Comparison of ENCODE assay signal across 19 cellular contexts in genomic region chrX:39667191-39667590, GRCh38.
DNase-seq lines count a peak whose midpoint lies in the region; ATAC-seq and TF ChIP-seq lines count a peak whose summit lies in the region.
"Had no signal": no experiment of that assay in that cellular context is flagged by ENCODE, and none has a peak within 500 bp of the region (broad histone marks: within the 10 kb centered on the region; RNA-seq: fewer than 3 reads in every experiment).

No MANE protein-coding gene starts in this region.

- H3K4me3 ChIP-seq in SK-N-SH (ENCODE audit: low read depth in 2 of 2, low read length in 1 of 2) = no peak overlapping the region
- H3K4me3 ChIP-seq in fibroblast of the aortic adventitia (ENCODE audit: low read depth, low read length) = no peak overlapping the region
- no peak overlapping the region for H3K4me3 ChIP-seq in smooth muscle cell
- no peak overlapping the region for H3K4me3 ChIP-seq in GM23248
- H3K4me3 ChIP-seq: PC-9 had no signal

- no peaks in the 10 kb centered on the region for H3K9me3 ChIP-seq in SK-N-SH
- H3K9me3 ChIP-seq in smooth muscle cell (replicated peaks; ENCODE audit: low read depth) = no peaks in the 10 kb centered on the region
- H3K9me3 ChIP-seq in GM23248 (ENCODE audit: low read depth) = no peaks in the 10 kb centered on the region
- H3K9me3 ChIP-seq: BE2C had no signal

- no peak for DNase-seq in SK-N-SH
- peak; percentile 6 for DNase-seq in OCI-M1 (lab: John Stamatoyannopoulos, UW)
- DNase-seq in fibroblast of the aortic adventitia (ENCODE audit: low read depth) = peak; percentile 16
- no peak for DNase-seq in smooth muscle cell (lab: John Stamatoyannopoulos, UW; ENCODE audit: unreplicated experiment)
- no peak for DNase-seq in GM03348 (ENCODE audit: low spot score)
- no peak for DNase-seq in GM23248
- DNase-seq in NCI-H2196 (lab: John Stamatoyannopoulos, UW; ENCODE audit: unreplicated experiment) = no peak
- DNase-seq: CD4-positive, alpha-beta memory T cell; KG1; MV-4-11; NCI-H1417; NCI-H187 treated with DMSO at 0.1 percent for 48 hours; NCI-H226; NCI-H526; PC-9 had no signal

- 76% methylated on average over 2 of the region's 2 CpGs for WGBS in SK-N-SH (ENCODE audit: low lambda C conversion rate)
- WGBS in smooth muscle cell (ENCODE audit: low lambda C conversion rate) = 19% methylated on average over 2 of the region's 2 CpGs
- 26 to 63% methylated on average over 2 of the region's 2 CpGs for whole genome bisulfite sequencing in GM23248 (ENCODE audit: low coverage in 1 of 2, low lambda C conversion rate in 2 of 2, missing lambda C conversion rate in 2 of 2), 2 experiments

- H3F3A ChIP-seq in SK-N-SH (replicated peaks; ENCODE audit: insufficient read depth) = no peaks in the 10 kb centered on the region
- no peaks in the 10 kb centered on the region for H3F3A ChIP-seq in smooth muscle cell (ENCODE audit: low read depth)
- H3F3A ChIP-seq in GM23248 (ENCODE audit: insufficient read depth) = peaks cover 14% of the 10 kb centered on the region

- no peaks in the 10 kb centered on the region for H4K20me1 ChIP-seq in SK-N-SH (ENCODE audit: insufficient read depth)
- H4K20me1 ChIP-seq in smooth muscle cell (ENCODE audit: low read depth) = no peaks in the 10 kb centered on the region
- H4K20me1 ChIP-seq in GM23248 (ENCODE audit: insufficient read depth) = no peaks in the 10 kb centered on the region

- TF ChIP-seq EP300 in SK-N-SH (IDR thresholded peaks at IDR 0.05; ENCODE audit: borderline replicate concordance in 1 of 2, low read depth in 1 of 2, low read length in 1 of 2) = no peak

- in situ Hi-C loops in GM23248 (cut with MboI) = no loop called here

- H3K9ac ChIP-seq in SK-N-SH (no peak overlapping the region), smooth muscle cell (ENCODE audit: low read depth) (peak overlapping the region; percentile 50), GM23248 (no peak overlapping the region)

- TF ChIP-seq CTCF in SK-N-SH (IDR thresholded peaks at IDR 0.05) (no peak), fibroblast of the aortic adventitia (IDR thresholded peaks at IDR 0.05; ENCODE audit: insufficient read depth, low read length) (no peak), smooth muscle cell (IDR thresholded peaks at IDR 0.05; ENCODE audit: borderline replicate concordance, insufficient read depth, poor library complexity, severe bottlenecking) (no peak)

- H3K27me3 ChIP-seq in SK-N-SH (ENCODE audit: insufficient read depth) (no peaks in the 10 kb centered on the region), smooth muscle cell (ENCODE audit: low read depth) (no peaks in the 10 kb centered on the region), GM23248 (replicated peaks; ENCODE audit: insufficient read depth) (no peaks in the 10 kb centered on the region)
- H3K27me3 ChIP-seq: BE2C had no signal

- H3K4me1 ChIP-seq in SK-N-SH (ENCODE audit: control insufficient read depth in 1 of 2, insufficient read depth in 2 of 2, low read depth in 1 of 2, low read length in 1 of 2) (peaks cover 0 to 12% of the 10 kb centered on the region in 2 experiments; a peak in 1 of 4 replicates), smooth muscle cell (ENCODE audit: low read depth) (no peaks in the 10 kb centered on the region), GM23248 (ENCODE audit: insufficient read depth) (peaks cover 22% of the 10 kb centered on the region)

- no peaks in the 10 kb centered on the region for H3K9me2 ChIP-seq in SK-N-SH
- no peaks in the 10 kb centered on the region for H3K9me2 ChIP-seq in GM23248 (ENCODE audit: insufficient read depth)

- no peak for TF ChIP-seq RAD21 in SK-N-SH (IDR thresholded peaks at IDR 0.05; ENCODE audit: low read length)

- CTCF ChIA-PET in SK-N-SH (lab: Yijun Ruan, JAX) = no interaction called here

- H3K4me2 ChIP-seq in SK-N-SH (no peak overlapping the region), smooth muscle cell (peak overlapping the region; percentile 37), GM23248 (ENCODE audit: unreplicated experiment) (no peak overlapping the region)
- H3K4me2 ChIP-seq: PC-9 had no signal

- H3K79me2 ChIP-seq in SK-N-SH (ENCODE audit: insufficient read depth) = no peaks in the 10 kb centered on the region
- H3K79me2 ChIP-seq in smooth muscle cell (ENCODE audit: low read depth) = no peaks in the 10 kb centered on the region
- no peaks in the 10 kb centered on the region for H3K79me2 ChIP-seq in GM23248 (ENCODE audit: insufficient read depth)

- H2AFZ ChIP-seq in SK-N-SH (ENCODE audit: low read depth) (no peak overlapping the region), smooth muscle cell (ENCODE audit: low read depth) (no peak overlapping the region), GM23248 (no peak overlapping the region)
- H2AFZ ChIP-seq: PC-9 had no signal

- POLR2A ChIA-PET in SK-N-SH (lab: Yijun Ruan, JAX) = no interaction called here

- peak overlapping the region; percentile 71 to 76; a peak in 2 of 4 replicates for H3K27ac ChIP-seq in SK-N-SH (ENCODE audit: low read depth in 2 of 2, low read length in 1 of 2)
- peak overlapping the region; percentile 84 for H3K27ac ChIP-seq in smooth muscle cell (ENCODE audit: low read depth)
- H3K27ac ChIP-seq in GM23248 = no peak overlapping the region
- H3K27ac ChIP-seq: 22Rv1, PC-9, RWPE1 had no signal

- H3K36me3 ChIP-seq in SK-N-SH (replicated peaks in 1 of 2; ENCODE audit: control insufficient read depth in 1 of 2, insufficient read depth in 2 of 2, low read length in 1 of 2) (no peaks in the 10 kb centered on the region), smooth muscle cell (ENCODE audit: low read depth) (no peaks in the 10 kb centered on the region), GM23248 (ENCODE audit: low read depth) (no peaks in the 10 kb centered on the region)
- H3K36me3 ChIP-seq: BE2C had no signal

- ATAC-seq in SK-N-SH treated with all-trans-retinoic acid at 6 μM for 48 hours = no peak

TF ChIP-seq in SK-N-SH, 30 proteins besides CTCF, POLR2A, EP300 and RAD21 (continues in another document):
- TF ChIP-seq MXI1 (IDR thresholded peaks at IDR 0.05; ENCODE audit: low read depth, low read length) (no peak), NFIC (IDR thresholded peaks at IDR 0.05; ENCODE audit: borderline replicate concordance) (no peak), PBX3 (IDR thresholded peaks at IDR 0.05) (no peak), SIN3A (IDR thresholded peaks at IDR 0.05; ENCODE audit: borderline replicate concordance, low read depth, low read length) (no peak), MEF2A (IDR thresholded peaks at IDR 0.05; ENCODE audit: borderline replicate concordance, low read depth) (no peak), FOXJ3 (CRISPR knock-in tag; IDR thresholded peaks at IDR 0.05) (no peak), RCOR1 (IDR thresholded peaks at IDR 0.05; ENCODE audit: low read length) (no peak), EZH2phosphoT487 (IDR thresholded peaks at IDR 0.05; ENCODE audit: borderline replicate concordance, low read depth) (no peak), TAF1 (IDR thresholded peaks at IDR 0.05; ENCODE audit: borderline replicate concordance, low read depth, low read length) (no peak), CHD2 (IDR thresholded peaks at IDR 0.05; ENCODE audit: low read length, partially characterized antibody) (no peak), FOXM1 (IDR thresholded peaks at IDR 0.05; ENCODE audit: low read depth) (no peak), RXRA (IDR thresholded peaks at IDR 0.05; ENCODE audit: borderline replicate concordance, low read depth) (no peak), MAX (IDR thresholded peaks at IDR 0.05; ENCODE audit: low read depth) (no peak)

TF ChIP-seq in SK-N-SH treated with all-trans-retinoic acid at 6 μM for 48 hours, 23 proteins besides CTCF, POLR2A, EP300 and RAD21 (continues in another document):
- TF ChIP-seq ZNF70 (CRISPR knock-in tag; IDR thresholded peaks at IDR 0.05) = no peak
- no peak for TF ChIP-seq CREB5 (CRISPR knock-in tag; IDR thresholded peaks at IDR 0.05; ENCODE audit: low read depth)
- no peak for TF ChIP-seq ZFP30 (CRISPR knock-in tag; IDR thresholded peaks at IDR 0.05)
- no peak for TF ChIP-seq ZNF565 (CRISPR knock-in tag; conservative IDR thresholded peaks at IDR 0.05; ENCODE audit: low read depth)
- no peak for TF ChIP-seq SNAI2 (CRISPR knock-in tag; IDR thresholded peaks at IDR 0.05)
- TF ChIP-seq ZNF8 (CRISPR knock-in tag; IDR thresholded peaks at IDR 0.05) = no peak
- TF ChIP-seq GLIS3 (CRISPR knock-in tag; IDR thresholded peaks at IDR 0.05) = no peak
- TF ChIP-seq RARB (CRISPR knock-in tag; IDR thresholded peaks at IDR 0.05) = no peak
- TF ChIP-seq BACH2 (CRISPR knock-in tag; IDR thresholded peaks at IDR 0.05; ENCODE audit: borderline replicate concordance) = no peak
- TF ChIP-seq ESRRG (CRISPR knock-in tag; IDR thresholded peaks at IDR 0.05) = no peak
- TF ChIP-seq, protein P1, sequence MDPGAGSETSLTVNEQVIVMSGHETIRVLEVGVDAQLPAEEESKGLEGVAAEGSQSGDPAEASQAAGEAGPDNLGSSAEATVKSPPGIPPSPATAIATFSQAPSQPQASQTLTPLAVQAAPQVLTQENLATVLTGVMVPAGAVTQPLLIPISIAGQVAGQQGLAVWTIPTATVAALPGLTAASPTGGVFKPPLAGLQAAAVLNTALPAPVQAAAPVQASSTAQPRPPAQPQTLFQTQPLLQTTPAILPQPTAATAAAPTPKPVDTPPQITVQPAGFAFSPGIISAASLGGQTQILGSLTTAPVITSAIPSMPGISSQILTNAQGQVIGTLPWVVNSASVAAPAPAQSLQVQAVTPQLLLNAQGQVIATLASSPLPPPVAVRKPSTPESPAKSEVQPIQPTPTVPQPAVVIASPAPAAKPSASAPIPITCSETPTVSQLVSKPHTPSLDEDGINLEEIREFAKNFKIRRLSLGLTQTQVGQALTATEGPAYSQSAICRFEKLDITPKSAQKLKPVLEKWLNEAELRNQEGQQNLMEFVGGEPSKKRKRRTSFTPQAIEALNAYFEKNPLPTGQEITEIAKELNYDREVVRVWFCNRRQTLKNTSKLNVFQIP (CRISPR knock-in tag; IDR thresholded peaks at IDR 0.05; ENCODE audit: borderline replicate concordance, low read depth) = no peak
- TF ChIP-seq ZC3H10 (CRISPR knock-in tag; IDR thresholded peaks at IDR 0.05) = no peak

Comparison
In these comparisons a context has a peak if more than half of its experiments do, and no peak if none do; other contexts are left out.
1. DNase-seq: peak in OCI-M1 (single experiment) and fibroblast of the aortic adventitia (single experiment); none in SK-N-SH (single experiment), smooth muscle cell (single experiment), GM03348 (single experiment), GM23248 (single experiment) and NCI-H2196 (single experiment).